1 cellular context compared by ENCODE assay signal in the genomic region with DNA sequence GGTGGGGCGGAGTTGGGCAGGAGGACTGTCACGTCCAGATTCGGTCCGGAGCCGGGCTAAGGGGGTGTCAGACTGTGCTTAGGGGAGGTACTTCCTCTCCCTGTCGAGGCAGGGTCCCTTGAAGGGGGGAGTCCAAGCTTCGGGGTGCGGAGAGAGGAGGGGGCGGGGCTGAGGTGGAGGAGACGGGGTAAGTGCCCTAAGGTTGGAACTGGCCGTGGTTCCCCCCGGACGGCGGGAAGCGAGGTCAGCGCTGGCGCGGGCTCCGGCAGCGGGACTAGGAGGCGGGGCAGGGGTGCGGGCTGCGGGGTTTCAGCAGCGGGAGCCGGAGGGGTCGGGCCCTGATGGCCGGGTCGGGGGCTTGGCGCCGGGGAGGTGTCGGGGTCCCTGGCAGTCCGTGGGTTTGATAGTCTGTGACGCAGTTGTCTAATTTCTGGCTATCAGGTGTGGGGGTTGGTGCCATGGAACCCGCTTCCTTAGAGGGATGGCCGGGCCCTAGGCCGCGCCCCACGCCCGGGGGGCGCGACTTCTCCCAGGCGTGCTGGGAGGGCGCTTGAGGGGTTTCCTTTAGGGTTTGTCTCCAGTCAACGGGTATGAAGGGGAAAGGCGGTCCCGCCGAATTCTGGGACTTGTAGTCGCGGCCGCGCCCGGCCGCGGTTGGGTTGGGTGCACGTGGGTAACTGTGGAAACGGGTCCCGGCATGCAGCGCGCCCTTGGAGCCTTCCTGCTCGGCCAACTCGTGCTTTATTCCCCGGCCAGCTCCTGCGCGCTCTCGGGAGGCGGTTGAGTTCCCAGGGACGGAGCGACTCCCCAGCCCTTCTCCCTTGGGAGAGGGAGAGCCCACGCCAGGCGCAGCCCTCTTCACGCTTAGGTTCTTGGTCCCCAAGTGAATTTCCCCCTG.
TF ChIP-seq lines count a peak whose summit lies in the region.

No MANE protein-coding gene starts in this region.

TF ChIP-seq in GM12878, 131 proteins besides CTCF, POLR2A, EP300 and RAD21 (continued from another document):
- TF ChIP-seq, protein P1, sequence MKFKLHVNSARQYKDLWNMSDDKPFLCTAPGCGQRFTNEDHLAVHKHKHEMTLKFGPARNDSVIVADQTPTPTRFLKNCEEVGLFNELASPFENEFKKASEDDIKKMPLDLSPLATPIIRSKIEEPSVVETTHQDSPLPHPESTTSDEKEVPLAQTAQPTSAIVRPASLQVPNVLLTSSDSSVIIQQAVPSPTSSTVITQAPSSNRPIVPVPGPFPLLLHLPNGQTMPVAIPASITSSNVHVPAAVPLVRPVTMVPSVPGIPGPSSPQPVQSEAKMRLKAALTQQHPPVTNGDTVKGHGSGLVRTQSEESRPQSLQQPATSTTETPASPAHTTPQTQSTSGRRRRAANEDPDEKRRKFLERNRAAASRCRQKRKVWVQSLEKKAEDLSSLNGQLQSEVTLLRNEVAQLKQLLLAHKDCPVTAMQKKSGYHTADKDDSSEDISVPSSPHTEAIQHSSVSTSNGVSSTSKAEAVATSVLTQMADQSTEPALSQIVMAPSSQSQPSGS (IDR thresholded peaks at IDR 0.05; ENCODE audit: low read length): no peak
- TF ChIP-seq CREM (IDR thresholded peaks at IDR 0.05; ENCODE audit: low read depth) (peak; percentile 38; the same call in 1 of the 2 replicates), SREBF2 (IDR thresholded peaks at IDR 0.05; ENCODE audit: low read length) (no peak), TAF1 (IDR thresholded peaks at IDR 0.05; ENCODE audit: borderline replicate concordance, low read depth, low read length) (no peak), NFIC (IDR thresholded peaks at IDR 0.05; ENCODE audit: low read depth, low read length) (no peak), CEBPZ (IDR thresholded peaks at IDR 0.05; ENCODE audit: low read depth, low read length) (no peak), ATF3 (IDR thresholded peaks at IDR 0.05; ENCODE audit: borderline replicate concordance, extremely low read depth, low read depth, low read length) (peak; percentile 48; the same call in 1 of the 2 replicates), SIX5 (IDR thresholded peaks at IDR 0.05; ENCODE audit: low read depth, low read length, severe bottlenecking) (peak; percentile 73), IKZF2 (IDR thresholded peaks at IDR 0.05) (peak in 1 of 2 experiments; percentile 10; a peak in 1 of 4 replicates), LARP7 (IDR thresholded peaks at IDR 0.05) (peak; percentile 12; the same call in 1 of the 2 replicates), MEF2B (IDR thresholded peaks at IDR 0.05; ENCODE audit: partially characterized antibody, poor library complexity, severe bottlenecking) (peak; percentile 44), SMAD5 (IDR thresholded peaks at IDR 0.05; ENCODE audit: low read depth) (0 out of 2 replicates have a peak, but pooled peaks have one; percentile 30), E2F8 (IDR thresholded peaks at IDR 0.05; ENCODE audit: low read depth, partially characterized antibody) (no peak), SMAD1 (IDR thresholded peaks at IDR 0.05; ENCODE audit: low read depth, partially characterized antibody) (no peak), CBX5 (IDR thresholded peaks at IDR 0.05; ENCODE audit: low read depth) (0 out of 2 replicates have a peak, but pooled peaks have one; percentile 26), RCOR1 (conservative IDR thresholded peaks at IDR 0.05; ENCODE audit: low read depth, low read length) (0 out of 2 replicates have a peak, but pooled peaks have one; percentile 38), SPI1 (IDR thresholded peaks at IDR 0.05; ENCODE audit: borderline replicate concordance, insufficient read depth, low read depth, low read length) (0 out of 2 replicates have a peak, but pooled peaks have one; percentile 6), PAX5 (IDR thresholded peaks at IDR 0.05; ENCODE audit: borderline replicate concordance, low read depth, low read length) (peak; percentile 26; the same call in 1 of the 2 replicates), USF2 (IDR thresholded peaks at IDR 0.05; ENCODE audit: borderline replicate concordance, low read depth, low read length) (peak; percentile 58), NFYA (IDR thresholded peaks at IDR 0.05; ENCODE audit: borderline replicate concordance, low read depth, low read length) (no peak), ZNF687 (IDR thresholded peaks at IDR 0.05) (peak; percentile 50), CBX3 (IDR thresholded peaks at IDR 0.05; ENCODE audit: borderline replicate concordance, low read depth) (no peak), IKZF1 (conservative IDR thresholded peaks at IDR 0.05) (peak; percentile 78), ELK1 (IDR thresholded peaks at IDR 0.05; ENCODE audit: low read depth, low read length) (no peak), FOXK2 (IDR thresholded peaks at IDR 0.05) (no peak), ZNF207 (IDR thresholded peaks at IDR 0.05; ENCODE audit: borderline replicate concordance) (0 out of 2 replicates have a peak, but pooled peaks have one; percentile 45), CREB1 (IDR thresholded peaks at IDR 0.05; ENCODE audit: low read depth) (peak; percentile 53; the same call in 1 of the 2 replicates), YY1 (IDR thresholded peaks at IDR 0.05; ENCODE audit: low read depth, low read length) (peak; percentile 83), POLR2AphosphoS5 (IDR thresholded peaks at IDR 0.05; ENCODE audit: low read length) (peak; percentile 61; the same call in 1 of the 2 replicates), SREBF1 (IDR thresholded peaks at IDR 0.05; ENCODE audit: low read length) (peak; percentile 71), BHLHE40 (IDR thresholded peaks at IDR 0.05; ENCODE audit: borderline replicate concordance in 1 of 2, low read depth in 2 of 2, low read length in 1 of 2) (peak; percentile 90 to 93), SRF (IDR thresholded peaks at IDR 0.05; ENCODE audit: low read depth in 2 of 2, low read length in 2 of 2) (no peak), RELA (IDR thresholded peaks at IDR 0.05; ENCODE audit: borderline replicate concordance, partially characterized antibody) (no peak), MXI1 (IDR thresholded peaks at IDR 0.05; ENCODE audit: low read depth, low read length) (peak; percentile 94)
- TF ChIP-seq, protein P2, sequence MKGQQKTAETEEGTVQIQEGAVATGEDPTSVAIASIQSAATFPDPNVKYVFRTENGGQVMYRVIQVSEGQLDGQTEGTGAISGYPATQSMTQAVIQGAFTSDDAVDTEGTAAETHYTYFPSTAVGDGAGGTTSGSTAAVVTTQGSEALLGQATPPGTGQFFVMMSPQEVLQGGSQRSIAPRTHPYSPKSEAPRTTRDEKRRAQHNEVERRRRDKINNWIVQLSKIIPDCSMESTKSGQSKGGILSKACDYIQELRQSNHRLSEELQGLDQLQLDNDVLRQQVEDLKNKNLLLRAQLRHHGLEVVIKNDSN (IDR thresholded peaks at IDR 0.05; ENCODE audit: borderline replicate concordance, extremely low read length, insufficient read depth, low read depth, low read length): peak; percentile 85
- TF ChIP-seq, protein P3, sequence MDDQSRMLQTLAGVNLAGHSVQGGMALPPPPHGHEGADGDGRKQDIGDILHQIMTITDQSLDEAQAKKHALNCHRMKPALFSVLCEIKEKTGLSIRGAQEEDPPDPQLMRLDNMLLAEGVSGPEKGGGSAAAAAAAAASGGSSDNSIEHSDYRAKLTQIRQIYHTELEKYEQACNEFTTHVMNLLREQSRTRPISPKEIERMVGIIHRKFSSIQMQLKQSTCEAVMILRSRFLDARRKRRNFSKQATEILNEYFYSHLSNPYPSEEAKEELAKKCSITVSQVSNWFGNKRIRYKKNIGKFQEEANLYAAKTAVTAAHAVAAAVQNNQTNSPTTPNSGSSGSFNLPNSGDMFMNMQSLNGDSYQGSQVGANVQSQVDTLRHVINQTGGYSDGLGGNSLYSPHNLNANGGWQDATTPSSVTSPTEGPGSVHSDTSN (IDR thresholded peaks at IDR 0.05; ENCODE audit: insufficient replicate concordance, low read depth, low read length): no peak
